In genomic region chr2:133818661-133819060, GRCh38 we compare ENCODE assay signal across 3 cellular contexts.
TF ChIP-seq lines count a peak whose summit lies in the region.

No MANE protein-coding gene starts in this region.

TF ChIP-seq in A549, 52 proteins besides CTCF, POLR2A, EP300 and RAD21 (continued from another document):
- TF ChIP-seq SREBF2 (IDR thresholded peaks at IDR 0.05): no peak
- TF ChIP-seq HOXB5 (CRISPR knock-in tag; IDR thresholded peaks at IDR 0.05): no peak
- TF ChIP-seq RARB (CRISPR knock-in tag; IDR thresholded peaks at IDR 0.05): no peak
- no peak for TF ChIP-seq CBX2 (IDR thresholded peaks at IDR 0.05; ENCODE audit: borderline replicate concordance, low read depth)
TF ChIP-seq in A549: peak in this region for 1.

TF ChIP-seq in IMR-90, 13 proteins besides CTCF, POLR2A, EP300 and RAD21:
- no peak for TF ChIP-seq USF2 (IDR thresholded peaks at IDR 0.05; ENCODE audit: low read depth, low read length)
- TF ChIP-seq MAZ (IDR thresholded peaks at IDR 0.05; ENCODE audit: borderline replicate concordance, low read depth, low read length): no peak
- no peak for TF ChIP-seq RCOR1 (IDR thresholded peaks at IDR 0.05; ENCODE audit: insufficient replicate concordance, low read length)
- no peak for TF ChIP-seq BHLHE40 (IDR thresholded peaks at IDR 0.05; ENCODE audit: low read depth, low read length)
- TF ChIP-seq MXI1 (IDR thresholded peaks at IDR 0.05; ENCODE audit: borderline replicate concordance, low read depth, low read length): no peak
- no peak for TF ChIP-seq RFX5 (IDR thresholded peaks at IDR 0.05; ENCODE audit: low read depth, low read length)
- TF ChIP-seq NFE2L2 (IDR thresholded peaks at IDR 0.05; ENCODE audit: low read depth, low read length): no peak
- no peak for TF ChIP-seq CHD1 (IDR thresholded peaks at IDR 0.05; ENCODE audit: low read depth, low read length)
- TF ChIP-seq MAFK (IDR thresholded peaks at IDR 0.05; ENCODE audit: low read depth, low read length): no peak
- no peak for TF ChIP-seq CEBPB (IDR thresholded peaks at IDR 0.05; ENCODE audit: low read depth, low read length)
- TF ChIP-seq SMC3 (IDR thresholded peaks at IDR 0.05; ENCODE audit: low read depth, low read length): no peak
TF ChIP-seq in IMR-90: peak in this region for 0.

TF ChIP-seq in GM23338, 12 proteins besides CTCF, POLR2A, EP300 and RAD21:
- no peak for TF ChIP-seq REST (IDR thresholded peaks at IDR 0.05; ENCODE audit: unreplicated experiment)
- TF ChIP-seq EZH2phosphoT487 (IDR thresholded peaks at IDR 0.05; ENCODE audit: unreplicated experiment): no peak
- no peak for TF ChIP-seq ZNF114 (CRISPR knock-in tag; IDR thresholded peaks at IDR 0.05)
- no peak for TF ChIP-seq JUNB (IDR thresholded peaks at IDR 0.05; ENCODE audit: unreplicated experiment)
- TF ChIP-seq POLR2AphosphoS5 (IDR thresholded peaks at IDR 0.05; ENCODE audit: low read depth): no peak
- no peak for TF ChIP-seq ZNF331 (CRISPR knock-in tag; IDR thresholded peaks at IDR 0.05; ENCODE audit: low read depth)
- no peak for TF ChIP-seq ZNF462 (CRISPR knock-in tag; IDR thresholded peaks at IDR 0.05)
- TF ChIP-seq EZH2 (IDR thresholded peaks at IDR 0.05; ENCODE audit: low read depth, unreplicated experiment): no peak
- no peak for TF ChIP-seq NANOG (IDR thresholded peaks at IDR 0.05; ENCODE audit: borderline replicate concordance)
- no peak for TF ChIP-seq CREB1 (CRISPR knock-in tag; IDR thresholded peaks at IDR 0.05; ENCODE audit: low read depth)
- TF ChIP-seq, protein P1, sequence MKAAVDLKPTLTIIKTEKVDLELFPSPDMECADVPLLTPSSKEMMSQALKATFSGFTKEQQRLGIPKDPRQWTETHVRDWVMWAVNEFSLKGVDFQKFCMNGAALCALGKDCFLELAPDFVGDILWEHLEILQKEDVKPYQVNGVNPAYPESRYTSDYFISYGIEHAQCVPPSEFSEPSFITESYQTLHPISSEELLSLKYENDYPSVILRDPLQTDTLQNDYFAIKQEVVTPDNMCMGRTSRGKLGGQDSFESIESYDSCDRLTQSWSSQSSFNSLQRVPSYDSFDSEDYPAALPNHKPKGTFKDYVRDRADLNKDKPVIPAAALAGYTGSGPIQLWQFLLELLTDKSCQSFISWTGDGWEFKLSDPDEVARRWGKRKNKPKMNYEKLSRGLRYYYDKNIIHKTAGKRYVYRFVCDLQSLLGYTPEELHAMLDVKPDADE (IDR thresholded peaks at IDR 0.05): no peak
- TF ChIP-seq STAT1 (IDR thresholded peaks at IDR 0.05; ENCODE audit: unreplicated experiment): no peak
